Comparison of ENCODE assay signal across 11 cellular contexts in genomic region chr16:31537362-31537921, GRCh38. TPM values are rescaled to one million over a fixed set of nuclear protein-coding genes. Genes with fewer than 3 reads are reported as not detected.
A peak's percentile ranks its signal among the peaks of the same experiment; 100 is the strongest.
DNase-seq lines count a peak whose midpoint lies in the region; ATAC-seq and TF ChIP-seq lines count a peak whose summit lies in the region.
"Had no signal": no experiment of that assay in that cellular context is flagged by ENCODE, and none has a peak within 500 bp of the region (broad histone marks: within the 10 kb centered on the region; RNA-seq: fewer than 3 reads in every experiment).

No MANE protein-coding gene starts in this region.

- H3K4me1 ChIP-seq in ES-I3 (ENCODE audit: insufficient read depth, low read length) (no peaks in the 10 kb centered on the region), iPS-20b (ENCODE audit: insufficient read depth, low read length) (peaks cover 3% of the 10 kb centered on the region; the same call in 1 of the 2 replicates), transverse colon (peaks cover 0 to 6% (median 2%) of the 10 kb centered on the region in 4 donors)

- H3K36me3 ChIP-seq in ES-I3 (ENCODE audit: insufficient read depth, low read length) (no peaks in the 10 kb centered on the region), iPS-20b (ENCODE audit: insufficient read depth, low read depth, low read length) (no peaks in the 10 kb centered on the region), transverse colon (no peaks in the 10 kb centered on the region)

- in situ Hi-C loops in astrocyte of the cerebellum (cut with HindIII; ENCODE audit: low sequenced_read_pairs): no loop called here
- in situ Hi-C loops in transverse colon (cut with MboI; ENCODE audit: low pct_ligation_motif_present in 1 of 4, low pct_unique_long_range_greater_than_20kb in 1 of 4, low sequenced_read_pairs in 3 of 4): no loop called here

- TF ChIP-seq EP300 in transverse colon (IDR thresholded peaks at IDR 0.05; ENCODE audit: low read depth): no peak

- peaks cover 34% of the 10 kb centered on the region for H3K27me3 ChIP-seq in iPS-20b (ENCODE audit: insufficient read depth, low read length)
- H3K27me3 ChIP-seq in transverse colon: peaks cover 56% of the 10 kb centered on the region

- H3K36me3 Mint-ChIP-seq in stimulated activated effector memory CD8-positive, alpha-beta T cell treated with anti-CD3 and anti-CD28 coated beads, Interleukin-12 subunit alpha, Interleukin-12 subunit beta, amount 100 ng/mL, for 72 hours: no peaks in the 10 kb centered on the region

- WGBS in transverse colon (ENCODE audit: low coverage in 1 of 2), 2 donors: 8% methylated on average over 25 of the region's 54 CpGs; no CpG with 5 or more reads in 1 of the 2 donors

- H3K9ac ChIP-seq in ES-I3 (ENCODE audit: low read depth, low read length) (peak overlapping the region; percentile 50; the same call in 1 of the 2 replicates), iPS-20b (ENCODE audit: low read depth, low read length) (no peak overlapping the region)

- no peaks in the 10 kb centered on the region for H3K4me1 Mint-ChIP-seq in stimulated activated effector memory CD8-positive, alpha-beta T cell treated with anti-CD3 and anti-CD28 coated beads, Interleukin-12 subunit alpha, Interleukin-12 subunit beta, amount 100 ng/mL, for 72 hours

- H3K27ac Mint-ChIP-seq in stimulated activated effector memory CD8-positive, alpha-beta T cell treated with anti-CD3 and anti-CD28 coated beads, Interleukin-12 subunit alpha, Interleukin-12 subunit beta, amount 100 ng/mL, for 72 hours: no peak overlapping the region

- intact Hi-C loops in transverse colon (cut with DNase I; ENCODE audit: low total_unique reads): no loop called here

- no peak for TF ChIP-seq POLR2A in transverse colon (IDR thresholded peaks at IDR 0.05)

- H3K27ac ChIP-seq in iPS-20b (ENCODE audit: low read length): no peak overlapping the region
- H3K27ac ChIP-seq in transverse colon: no peak overlapping the region

- H3K9me3 Mint-ChIP-seq in stimulated activated effector memory CD8-positive, alpha-beta T cell treated with anti-CD3 and anti-CD28 coated beads, Interleukin-12 subunit alpha, Interleukin-12 subunit beta, amount 100 ng/mL, for 72 hours: peaks cover 4% of the 10 kb centered on the region

- no peak for TF ChIP-seq CTCF in astrocyte of the cerebellum (IDR thresholded peaks at IDR 0.05; ENCODE audit: low read depth, low read length, missing control alignments)
- no peak for TF ChIP-seq CTCF in transverse colon (IDR thresholded peaks at IDR 0.05)

- peak overlapping the region; percentile 30 for H3K4me3 ChIP-seq in astrocyte of the cerebellum (ENCODE audit: low read depth, low read length)
- H3K4me3 ChIP-seq in iPS-20b (ENCODE audit: low read length): peak overlapping the region; percentile 60
- H3K4me3 ChIP-seq in transverse colon: peak overlapping the region in 2 of 4 donors; percentile 28 to 47
- H3K4me3 ChIP-seq: K562 had no signal

- no peak overlapping the region for H3K4me3 Mint-ChIP-seq in stimulated activated effector memory CD8-positive, alpha-beta T cell treated with anti-CD3 and anti-CD28 coated beads, Interleukin-12 subunit alpha, Interleukin-12 subunit beta, amount 100 ng/mL, for 72 hours

- no peak for DNase-seq in astrocyte of the cerebellum (ENCODE audit: low read depth)
- DNase-seq in retina: peak; percentile 79
- DNase-seq in stimulated activated effector memory CD8-positive, alpha-beta T cell treated with anti-CD3 and anti-CD28 coated beads, Interleukin-12 subunit alpha, Interleukin-12 subunit beta, amount 100 ng/mL, for 72 hours (ENCODE audit: low spot score in 2 of 2): no peak
- no peak for DNase-seq in transverse colon
- DNase-seq: DND-41 had no signal

- no peaks in the 10 kb centered on the region; the same call in 1 of the 2 replicates for H3K9me3 ChIP-seq in ES-I3 (ENCODE audit: control insufficient read depth, insufficient read depth, low read length)
- peaks cover 16% of the 10 kb centered on the region for H3K9me3 ChIP-seq in iPS-20b (ENCODE audit: insufficient read depth, low read depth, low read length)
- peaks cover 0 to under 1% of the 10 kb centered on the region in 2 donors for H3K9me3 ChIP-seq in transverse colon

- no peak for ATAC-seq in stimulated activated effector memory CD8-positive, alpha-beta T cell treated with anti-CD3 and anti-CD28 coated beads, Interleukin-12 subunit alpha, Interleukin-12 subunit beta, amount 100 ng/mL, for 72 hours
- ATAC-seq in HG03571 (IDR thresholded peaks at IDR 0.05; ENCODE audit: unreplicated experiment) (no peak), GM19455 (IDR thresholded peaks at IDR 0.05; ENCODE audit: unreplicated experiment) (no peak)
- ATAC-seq: K562 had no signal

RNA-seq across cellular contexts. Expression of gene AHSP, which starts 9.7 kb away (rescaled TPM):
- not detected for total RNA-seq in transverse colon

RNA-seq across cellular contexts. Expression of gene RUSF1, which starts 29.3 kb away (rescaled TPM):
- 10 to 100 TPM; 49.2 to 86.5 (median 71.3) TPM for total RNA-seq in transverse colon

RNA-seq across cellular contexts. Expression of gene SLC5A2, which starts 54.5 kb away (rescaled TPM):
- total RNA-seq in transverse colon: not detected
- total RNA-seq: skeletal muscle tissue had no signal
